In genomic region chr7:30308392-30308791, GRCh38 we compare ENCODE assay signal across 12 cellular contexts. TPM values are rescaled to one million over a fixed set of nuclear protein-coding genes. Genes with fewer than 3 reads are reported as not detected.
DNase-seq lines count a peak whose midpoint lies in the region; ATAC-seq and TF ChIP-seq lines count a peak whose summit lies in the region.
"Had no signal": no experiment of that assay in that cellular context is flagged by ENCODE, and none has a peak within 500 bp of the region (broad histone marks: within the 10 kb centered on the region; RNA-seq: fewer than 3 reads in every experiment).

No MANE protein-coding gene starts in this region.

- no peaks in the 10 kb centered on the region for H3K9me3 ChIP-seq in OCI-LY3 (ENCODE audit: insufficient read depth, low read length)

- H3K79me2 ChIP-seq in GM23338 (replicated peaks; ENCODE audit: insufficient read depth), result peaks cover 99% of the 10 kb centered on the region
- peaks cover 73% of the 10 kb centered on the region for H3K79me2 ChIP-seq in OCI-LY3 (ENCODE audit: low read length)

- H3K27me3 ChIP-seq in GM23338 (ENCODE audit: insufficient read depth), result no peaks in the 10 kb centered on the region
- H3K27me3 ChIP-seq in OCI-LY3 (ENCODE audit: low read depth, low read length), result no peaks in the 10 kb centered on the region
- H3K27me3 ChIP-seq in foreskin keratinocyte, result no peaks in the 10 kb centered on the region

- H3K4me3 ChIP-seq in GM23338 (no peak overlapping the region), OCI-LY3 (ENCODE audit: low read length) (no peak overlapping the region)

- H3K27ac Mint-ChIP-seq in GM23338, result peak overlapping the region; percentile 57; the same call in 1 of the 2 replicates
- H3K27ac Mint-ChIP-seq: nephron had no signal

- ATAC-seq in GM23338, result peak; percentile 30; the same call in 2 of the 3 replicates
- peak; percentile 69 for ATAC-seq in foreskin keratinocyte
- ATAC-seq in GM21723 (IDR thresholded peaks at IDR 0.05; ENCODE audit: unreplicated experiment), result no peak

- H4K20me1 ChIP-seq in GM23338 (replicated peaks; ENCODE audit: insufficient read depth) (peaks cover 3% of the 10 kb centered on the region; the same call in 1 of the 2 replicates), OCI-LY3 (ENCODE audit: insufficient read depth, low read length) (peaks cover 32% of the 10 kb centered on the region)

- H3K4me3 Mint-ChIP-seq in GM23338, result no peak overlapping the region
- H3K4me3 Mint-ChIP-seq: nephron had no signal

- DNase-seq in NCI-H1436 (lab: John Stamatoyannopoulos, UW) (peak; percentile 13), NCI-H1436 treated with DMSO at 0.1 percent for 48 hours (lab: John Stamatoyannopoulos, UW) (no peak), GM23338 (ENCODE audit: low spot score) (no peak), foreskin keratinocyte (no peak), NCI-H2227 treated with DMSO at 0.1 percent for 48 hours (lab: John Stamatoyannopoulos, UW) (no peak), NCI-H1105 (lab: John Stamatoyannopoulos, UW) (no peak)
- DNase-seq: small intestine, T1000 had no signal

- H3K36me3 ChIP-seq in GM23338 (ENCODE audit: insufficient read depth), result no peaks in the 10 kb centered on the region
- no peaks in the 10 kb centered on the region for H3K36me3 ChIP-seq in OCI-LY3 (replicated peaks; ENCODE audit: low read depth, low read length)

- H3K9me2 ChIP-seq in GM23338 (ENCODE audit: insufficient read depth), result no peaks in the 10 kb centered on the region

- H3F3A ChIP-seq in GM23338 (replicated peaks; ENCODE audit: low read depth), result no peaks in the 10 kb centered on the region

- no peaks in the 10 kb centered on the region for H3K9me3 Mint-ChIP-seq in GM23338
- H3K9me3 Mint-ChIP-seq: nephron had no signal

- no peak overlapping the region for H3K9ac ChIP-seq in OCI-LY3 (ENCODE audit: low read length)

- no peak for TF ChIP-seq CTCF in GM23338 (conservative IDR thresholded peaks at IDR 0.05; ENCODE audit: low read depth in 2 of 2)
- no peak for TF ChIP-seq CTCF in OCI-LY3 (IDR thresholded peaks at IDR 0.05; ENCODE audit: low read depth, low read length)
- TF ChIP-seq CTCF in foreskin keratinocyte (conservative IDR thresholded peaks at IDR 0.05), result no peak

- peaks cover 61% of the 10 kb centered on the region for H3K4me1 Mint-ChIP-seq in GM23338

- H3K4me2 ChIP-seq in GM23338, result peak overlapping the region; percentile 24
- peak overlapping the region; percentile 35 for H3K4me2 ChIP-seq in OCI-LY3 (ENCODE audit: low read length)

- no peaks in the 10 kb centered on the region for H3K27me3 Mint-ChIP-seq in GM23338 (ENCODE audit: insufficient read depth, low read depth, poor library complexity)

- H3K27ac ChIP-seq in GM23338 (ENCODE audit: low read depth) (no peak overlapping the region), OCI-LY3 (ENCODE audit: low read length) (no peak overlapping the region), foreskin keratinocyte (no peak overlapping the region)
- H3K27ac ChIP-seq: 22Rv1 had no signal

- H2AFZ ChIP-seq in GM23338 (no peak overlapping the region), OCI-LY3 (ENCODE audit: low read depth, low read length) (no peak overlapping the region)

- H3K4me1 ChIP-seq in GM23338 (ENCODE audit: insufficient read depth), result peaks cover 52% of the 10 kb centered on the region
- H3K4me1 ChIP-seq in OCI-LY3 (ENCODE audit: low read length), result peaks cover 48% of the 10 kb centered on the region
- H3K4me1 ChIP-seq in foreskin keratinocyte, result peaks cover 13% of the 10 kb centered on the region

- no peaks in the 10 kb centered on the region for H3K36me3 Mint-ChIP-seq in GM23338 (ENCODE audit: low read depth)

TF ChIP-seq in GM23338, 12 proteins besides CTCF, POLR2A, EP300 and RAD21 (continues in another document):
- TF ChIP-seq ZNF331 (CRISPR knock-in tag; IDR thresholded peaks at IDR 0.05; ENCODE audit: low read depth) (no peak), STAT1 (IDR thresholded peaks at IDR 0.05; ENCODE audit: unreplicated experiment) (no peak), EZH2phosphoT487 (IDR thresholded peaks at IDR 0.05; ENCODE audit: unreplicated experiment) (no peak), CREB1 (CRISPR knock-in tag; IDR thresholded peaks at IDR 0.05; ENCODE audit: low read depth) (no peak), NANOG (IDR thresholded peaks at IDR 0.05; ENCODE audit: borderline replicate concordance) (no peak), ETS1 (IDR thresholded peaks at IDR 0.05) (no peak), REST (IDR thresholded peaks at IDR 0.05; ENCODE audit: unreplicated experiment) (no peak), JUNB (IDR thresholded peaks at IDR 0.05; ENCODE audit: unreplicated experiment) (no peak), POLR2AphosphoS5 (IDR thresholded peaks at IDR 0.05; ENCODE audit: low read depth) (no peak)

RNA-seq across cellular contexts. Expression of gene ZNRF2, which starts 24.0 kb away (rescaled TPM):
- total RNA-seq in GM23338 (2014; rRNA removed; shearing (Covaris generic)), result 27.0 and 34.7 TPM in 2 replicates
- 6.0 TPM in 2 replicates for polyA plus RNA-seq in GM23338 (2016; fragmentation: Nextera tagmentation; extraction: Ambion mirVana)
- 7.3 and 8.2 TPM in 2 replicates for total RNA-seq in foreskin keratinocyte
- polyA plus RNA-seq in foreskin keratinocyte, result 3.7 and 4.3 TPM in 2 replicates
